11 cellular contexts compared by ENCODE assay signal in the genomic region with DNA sequence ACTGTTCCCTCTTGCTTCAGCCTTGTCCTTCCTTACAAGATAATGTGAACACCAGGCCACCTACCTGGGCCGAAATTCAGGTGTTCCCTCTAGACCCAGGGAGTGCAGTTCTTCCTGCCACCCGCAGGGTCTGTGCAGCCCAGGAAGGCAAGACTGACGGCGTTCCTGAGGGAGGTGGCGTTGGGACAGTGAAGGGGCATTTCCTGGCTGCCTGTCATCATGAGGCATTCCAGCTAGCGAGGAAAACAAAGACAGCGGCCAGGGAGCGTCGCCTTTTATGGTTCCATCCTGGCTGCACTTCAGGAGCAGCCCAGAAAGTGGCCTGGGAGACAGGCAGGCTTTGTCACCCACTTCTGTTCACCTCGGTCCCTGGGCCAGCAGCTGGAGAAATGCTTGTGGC.
DNase-seq lines count a peak whose midpoint lies in the region; ATAC-seq and TF ChIP-seq lines count a peak whose summit lies in the region.
"Had no signal": no experiment of that assay in that cellular context is flagged by ENCODE, and none has a peak within 500 bp of the region (broad histone marks: within the 10 kb centered on the region; RNA-seq: fewer than 3 reads in every experiment).

No MANE protein-coding gene starts in this region.

- peak overlapping the region; percentile 17; the same call in 1 of the 2 replicates for H3K9ac ChIP-seq in iPS-20b (ENCODE audit: low read depth, low read length)

- no peaks in the 10 kb centered on the region for H3K27me3 ChIP-seq in brain microvascular endothelial cell (replicated peaks)
- no peaks in the 10 kb centered on the region for H3K27me3 ChIP-seq in iPS-20b (ENCODE audit: insufficient read depth, low read length)
- H3K27me3 ChIP-seq in sigmoid colon: no peaks in the 10 kb centered on the region

- H3K4me3 ChIP-seq in brain microvascular endothelial cell (ENCODE audit: low read depth, low read length) (no peak overlapping the region), iPS-20b (ENCODE audit: low read length) (no peak overlapping the region; the same call in 1 of the 2 replicates), sigmoid colon (peak overlapping the region in 1 of 4 donors; percentile 2)

- intact Hi-C loops in sigmoid colon (cut with DNase I): loop anchor here (5.0 kb wide), 1 partner anchor 85 kb away; the partner anchor contains the start of gene WNT5A

- DNase-seq in H4 (ENCODE audit: low spot score) (peak; percentile 27), brain microvascular endothelial cell (no peak), sigmoid colon (peak; percentile 75), foreskin melanocyte (no peak), MV-4-11 (lab: John Stamatoyannopoulos, UW) (no peak)
- DNase-seq: DMS79 treated with DMSO at 0.1 percent for 48 hours; NCI-H82; stimulated activated naive B cell treated with anti-CD40 and anti-IgM and Interleukin-4, amounts not matched to agents 10 μg/mL and 1 μg/mL and 100 μg/mL, for 72 hours had no signal

- no peak for ATAC-seq in GM21786 (IDR thresholded peaks at IDR 0.05; ENCODE audit: unreplicated experiment)
- ATAC-seq in GM19035 (IDR thresholded peaks at IDR 0.05; ENCODE audit: unreplicated experiment): no peak
- ATAC-seq: stimulated activated naive B cell treated with anti-CD40 and anti-IgM and Interleukin-4, amounts not matched to agents 10 μg/mL and 1 μg/mL and 100 μg/mL, for 72 hours had no signal

- peaks cover 25% of the 10 kb centered on the region for H3K4me1 ChIP-seq in iPS-20b (ENCODE audit: insufficient read depth, low read length)
- peaks cover 0 to 64% (median 44%) of the 10 kb centered on the region in 4 donors for H3K4me1 ChIP-seq in sigmoid colon

- no peak for TF ChIP-seq POLR2A in sigmoid colon (IDR thresholded peaks at IDR 0.05)

- in situ Hi-C loops in brain microvascular endothelial cell (cut with HindIII; ENCODE audit: low pct_ligation_motif_present, low sequenced_read_pairs): no loop called here

- TF ChIP-seq CTCF in brain microvascular endothelial cell (IDR thresholded peaks at IDR 0.05; ENCODE audit: low read depth, low read length, missing control alignments) (peak; percentile 52), sigmoid colon (IDR thresholded peaks at IDR 0.05) (peak; percentile 12 to 39 (median 27))

- 11 to 44% methylated on average over 10 of the region's 10 CpGs for WGBS in sigmoid colon, 2 donors

- H3K36me3 ChIP-seq in brain microvascular endothelial cell (replicated peaks) (no peaks in the 10 kb centered on the region), iPS-20b (ENCODE audit: insufficient read depth, low read depth, low read length) (no peaks in the 10 kb centered on the region), sigmoid colon (no peaks in the 10 kb centered on the region)

- no peaks in the 10 kb centered on the region for H3K9me3 ChIP-seq in iPS-20b (ENCODE audit: insufficient read depth, low read depth, low read length)
- no peaks in the 10 kb centered on the region for H3K9me3 ChIP-seq in sigmoid colon

- H3K27ac ChIP-seq in brain microvascular endothelial cell: no peak overlapping the region
- peak overlapping the region; percentile 27 for H3K27ac ChIP-seq in iPS-20b (ENCODE audit: low read length)
- H3K27ac ChIP-seq in sigmoid colon: peak overlapping the region; percentile 4 to 63 (median 38)

- no peak for TF ChIP-seq EP300 in sigmoid colon (IDR thresholded peaks at IDR 0.05)

Comparison
In these comparisons a context has a peak if more than half of its experiments do, and no peak if none do; other contexts are left out.
1. DNase-seq: peak in H4 (single experiment) and sigmoid colon (single experiment); none in brain microvascular endothelial cell (single experiment), foreskin melanocyte (single experiment) and MV-4-11 (single experiment).